In genomic region chr4:182917182-182918043, GRCh38 we compare ENCODE assay signal across 8 cellular contexts. TPM values are rescaled to one million over a fixed set of nuclear protein-coding genes. Genes with fewer than 3 reads are reported as not detected.
DNase-seq lines count a peak whose midpoint lies in the region; ATAC-seq and TF ChIP-seq lines count a peak whose summit lies in the region.

Gene DCTD, minus strand, starts transcription at chr4:182917386. Its CDS starts 1,818 bp downstream, at chr4:182915568.

- H3K27me3 ChIP-seq in colonic mucosa, result no peaks in the 10 kb centered on the region

- H3K4me3 ChIP-seq in colonic mucosa, result peak within 1 kb of the TSS; percentile 78

- no peak for TF ChIP-seq CTCF in colonic mucosa (IDR thresholded peaks at IDR 0.05)

- H3K9me3 ChIP-seq in colonic mucosa, result no peaks in the 10 kb centered on the region

- peak within 1 kb of the TSS; percentile 92 for H3K27ac ChIP-seq in colonic mucosa

- no peaks in the 10 kb centered on the region for H3K4me1 ChIP-seq in colonic mucosa

- H3K36me3 ChIP-seq in colonic mucosa, result no peaks in the 10 kb centered on the region

- peak within 1 kb of the TSS; percentile 88 to 93 for H3K9ac ChIP-seq in colonic mucosa (ENCODE audit: low read depth in 2 of 2, low read length in 2 of 2)

- DNase-seq in NCI-H524 (lab: John Stamatoyannopoulos, UW) (peak; percentile 43 to 44), NCI-H524 treated with DMSO at 0.1 percent for 48 hours (lab: John Stamatoyannopoulos, UW) (no peak), NCI-H2029 treated with DMSO at 0.1 percent for 48 hours (lab: John Stamatoyannopoulos, UW) (peak; percentile 9), colonic mucosa (peak; percentile 79), left lobe of liver (ENCODE audit: low spot score) (peak; percentile 81)
- peak; percentile 83 for DNase-seq in activated CD4-positive, alpha-beta T cell treated with anti-CD3 and anti-CD28 coated beads for 48 hours
- peak; percentile 68 to 73 for DNase-seq in stimulated activated CD4-positive, alpha-beta T cell treated with anti-CD3 and anti-CD28 coated beads, Interleukin-2, amount 100 ng/mL, for 48 hours

- intact Hi-C loops in colonic mucosa (cut with DNase I), result no loop called here

- ATAC-seq in HG02759 (IDR thresholded peaks at IDR 0.05; ENCODE audit: unreplicated experiment) (peak; percentile 79), left lobe of liver (peak; percentile 91)

RNA-seq across cellular contexts. Expression of gene DCTD, which starts in this region (rescaled TPM):
- total RNA-seq in colonic mucosa (10 to 100 TPM; 51.4 to 54.6 TPM), left lobe of liver (56.9 TPM)
